ENCODE assay signal across 10 cellular contexts in genomic region chr9:16321461-16322119, GRCh38.
DNase-seq lines count a peak whose midpoint lies in the region; ATAC-seq and TF ChIP-seq lines count a peak whose summit lies in the region.
"Had no signal": no experiment of that assay in that cellular context is flagged by ENCODE, and none has a peak within 500 bp of the region (broad histone marks: within the 10 kb centered on the region; RNA-seq: fewer than 3 reads in every experiment).

No MANE protein-coding gene starts in this region.

- H3K27me3 ChIP-seq in psoas muscle (ENCODE audit: insufficient read depth in 3 of 3, low read length in 2 of 3), result peaks cover 0 to 7% (median 0%) of the 10 kb centered on the region in 3 donors

- no peaks in the 10 kb centered on the region for H3K9me3 ChIP-seq in psoas muscle

- DNase-seq in GM03348 (ENCODE audit: low spot score), result peak; percentile 75
- DNase-seq in SK-MEL-5 (ENCODE audit: low read depth, low spot score), result peak; percentile 95
- peak; percentile 65 for DNase-seq in fibroblast of pulmonary artery (ENCODE audit: low read depth)
- peak in 1 of 2 donors; percentile 46 for DNase-seq in psoas muscle
- no peak for DNase-seq in NCI-H1105 (lab: John Stamatoyannopoulos, UW)
- no peak for DNase-seq in pons (ENCODE audit: low spot score)
- DNase-seq in activated CD4-positive, alpha-beta T cell treated with anti-CD3 and anti-CD28 coated beads for 48 hours, result no peak
- DNase-seq: NCI-H1048 had no signal

- H3K4me3 ChIP-seq in fibroblast of pulmonary artery (replicated peaks; ENCODE audit: low read depth, low read length) (no peak overlapping the region), psoas muscle (no peak overlapping the region)

- no peak overlapping the region for H3K27ac ChIP-seq in psoas muscle
- H3K27ac ChIP-seq: parathyroid adenoma had no signal

- H3K36me3 ChIP-seq in psoas muscle (ENCODE audit: insufficient read depth in 1 of 2, low read depth in 1 of 2), result no peaks in the 10 kb centered on the region

- ATAC-seq in psoas muscle (peak in 3 of 4 donors; percentile 55 to 81 (median 70)), GM21360 (IDR thresholded peaks at IDR 0.05; ENCODE audit: unreplicated experiment) (no peak)

- in situ Hi-C loops in SK-MEL-5 (cut with HindIII; ENCODE audit: low pct_unique_long_range_greater_than_20kb, low sequenced_read_pairs), result no loop called here

- H3K4me1 ChIP-seq in psoas muscle, result no peaks in the 10 kb centered on the region
- H3K4me1 ChIP-seq: parathyroid adenoma had no signal

- no peak for TF ChIP-seq CTCF in fibroblast of pulmonary artery (IDR thresholded peaks at IDR 0.05; ENCODE audit: low read length, missing control alignments)
- TF ChIP-seq CTCF in psoas muscle (IDR thresholded peaks at IDR 0.05), result no peak

- 53 to 69% (median 60%) methylated on average over 7 of the region's 7 CpGs for WGBS in psoas muscle, 3 donors

- intact Hi-C loops in psoas muscle (cut with DNase I), result loop anchor here in 1 of 2 donors (5.0 kb wide), 1 partner anchor 46 kb away; no protein-coding TSS in a partner anchor

Comparison
In these comparisons a context has a peak if more than half of its experiments do, and no peak if none do; other contexts are left out.
1. DNase-seq: peak in GM03348 (single experiment), SK-MEL-5 (single experiment) and fibroblast of pulmonary artery (single experiment); none in NCI-H1105 (single experiment), pons (single experiment) and activated CD4-positive, alpha-beta T cell treated with anti-CD3 and anti-CD28 coated beads for 48 hours (single experiment).